In the genomic region with DNA sequence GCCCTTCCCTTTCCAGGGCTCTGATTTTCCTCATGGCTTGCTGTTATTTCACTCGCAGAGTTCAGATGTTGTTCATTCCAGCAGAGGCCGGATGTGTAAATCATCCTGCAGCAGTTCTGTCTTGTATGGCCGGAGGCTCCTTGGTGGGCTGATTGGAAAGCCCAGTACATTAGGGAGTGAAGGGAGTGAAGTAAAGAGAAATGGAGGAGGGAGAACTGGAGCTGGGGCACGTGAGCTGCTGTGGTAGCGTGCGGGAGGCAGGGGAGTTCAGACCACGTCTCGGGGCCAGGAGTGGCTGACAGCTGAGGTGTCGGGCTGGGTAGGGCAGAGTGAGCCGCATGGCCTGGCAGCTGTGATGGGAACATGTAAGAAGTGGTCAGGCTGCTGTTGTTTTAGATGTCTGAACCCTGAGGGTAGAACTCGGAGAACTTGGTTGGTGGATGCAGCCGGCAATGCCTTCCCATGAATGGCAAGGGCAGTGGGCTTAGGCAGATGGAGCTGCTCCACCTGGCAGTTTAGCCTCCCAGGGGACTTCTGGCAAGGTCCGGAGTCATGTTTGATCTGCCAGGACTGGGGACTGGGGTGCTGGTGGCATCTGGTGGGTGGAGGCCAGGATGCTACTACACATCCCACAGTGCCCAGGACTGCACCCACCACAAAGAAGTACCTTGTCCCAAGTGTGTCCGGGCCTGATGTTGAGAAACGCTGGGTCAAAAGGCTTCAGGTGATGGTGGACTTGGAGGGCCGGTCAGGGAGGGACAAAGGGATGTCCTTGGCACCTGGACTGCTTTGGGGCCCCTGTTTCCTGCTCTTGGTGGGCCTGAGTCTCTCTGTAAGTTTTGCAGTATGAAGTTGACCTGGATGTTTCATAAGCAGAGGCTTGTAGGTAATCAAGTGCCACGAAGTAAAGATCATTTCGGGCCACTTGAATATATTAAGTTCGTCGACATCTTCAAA, we compare ENCODE assay signal across 1 cellular context.
TF ChIP-seq lines count a peak whose summit lies in the region.

No MANE protein-coding gene starts in this region.

TF ChIP-seq in K562, 482 proteins besides CTCF, POLR2A, EP300 and RAD21:
- TF ChIP-seq ZNF324 (CRISPR knock-in tag; IDR thresholded peaks at IDR 0.05), result no peak
- no peak for TF ChIP-seq BRCA1 (IDR thresholded peaks at IDR 0.05)
- TF ChIP-seq BRCA1 (CRISPR knock-in tag; IDR thresholded peaks at IDR 0.05), result 0 out of 2 replicates have a peak, but pooled peaks have one; percentile 52
- no peak for TF ChIP-seq EP400 (IDR thresholded peaks at IDR 0.05)
- no peak for TF ChIP-seq FOXJ3 (CRISPR knock-in tag; IDR thresholded peaks at IDR 0.05)
- TF ChIP-seq HDAC8 (tag; IDR thresholded peaks at IDR 0.05), result no peak
- TF ChIP-seq, protein P1, sequence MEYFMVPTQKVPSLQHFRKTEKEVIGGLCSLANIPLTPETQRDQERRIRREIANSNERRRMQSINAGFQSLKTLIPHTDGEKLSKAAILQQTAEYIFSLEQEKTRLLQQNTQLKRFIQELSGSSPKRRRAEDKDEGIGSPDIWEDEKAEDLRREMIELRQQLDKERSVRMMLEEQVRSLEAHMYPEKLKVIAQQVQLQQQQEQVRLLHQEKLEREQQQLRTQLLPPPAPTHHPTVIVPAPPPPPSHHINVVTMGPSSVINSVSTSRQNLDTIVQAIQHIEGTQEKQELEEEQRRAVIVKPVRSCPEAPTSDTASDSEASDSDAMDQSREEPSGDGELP (CRISPR knock-in tag; IDR thresholded peaks at IDR 0.05; ENCODE audit: borderline replicate concordance), result 0 out of 2 replicates have a peak, but pooled peaks have one; percentile 18
- no peak for TF ChIP-seq SRSF3 (IDR thresholded peaks at IDR 0.05; ENCODE audit: insufficient read depth, low read length)
- TF ChIP-seq ERF (CRISPR knock-in tag; IDR thresholded peaks at IDR 0.05), result no peak
- no peak for TF ChIP-seq ZNF253 (CRISPR knock-in tag; conservative IDR thresholded peaks at IDR 0.05)
- TF ChIP-seq, protein P2, sequence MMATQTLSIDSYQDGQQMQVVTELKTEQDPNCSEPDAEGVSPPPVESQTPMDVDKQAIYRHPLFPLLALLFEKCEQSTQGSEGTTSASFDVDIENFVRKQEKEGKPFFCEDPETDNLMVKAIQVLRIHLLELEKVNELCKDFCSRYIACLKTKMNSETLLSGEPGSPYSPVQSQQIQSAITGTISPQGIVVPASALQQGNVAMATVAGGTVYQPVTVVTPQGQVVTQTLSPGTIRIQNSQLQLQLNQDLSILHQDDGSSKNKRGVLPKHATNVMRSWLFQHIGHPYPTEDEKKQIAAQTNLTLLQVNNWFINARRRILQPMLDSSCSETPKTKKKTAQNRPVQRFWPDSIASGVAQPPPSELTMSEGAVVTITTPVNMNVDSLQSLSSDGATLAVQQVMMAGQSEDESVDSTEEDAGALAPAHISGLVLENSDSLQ (IDR thresholded peaks at IDR 0.05), result no peak
- TF ChIP-seq, protein P3, sequence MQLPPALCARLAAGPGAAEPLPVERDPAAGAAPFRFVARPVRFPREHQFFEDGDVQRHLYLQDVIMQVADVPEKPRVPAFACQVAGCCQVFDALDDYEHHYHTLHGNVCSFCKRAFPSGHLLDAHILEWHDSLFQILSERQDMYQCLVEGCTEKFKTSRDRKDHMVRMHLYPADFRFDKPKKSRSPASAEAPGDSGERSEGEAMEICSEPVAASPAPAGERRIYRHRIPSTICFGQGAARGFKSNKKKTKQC (CRISPR knock-in tag; IDR thresholded peaks at IDR 0.05), result no peak
- TF ChIP-seq, protein P4, sequence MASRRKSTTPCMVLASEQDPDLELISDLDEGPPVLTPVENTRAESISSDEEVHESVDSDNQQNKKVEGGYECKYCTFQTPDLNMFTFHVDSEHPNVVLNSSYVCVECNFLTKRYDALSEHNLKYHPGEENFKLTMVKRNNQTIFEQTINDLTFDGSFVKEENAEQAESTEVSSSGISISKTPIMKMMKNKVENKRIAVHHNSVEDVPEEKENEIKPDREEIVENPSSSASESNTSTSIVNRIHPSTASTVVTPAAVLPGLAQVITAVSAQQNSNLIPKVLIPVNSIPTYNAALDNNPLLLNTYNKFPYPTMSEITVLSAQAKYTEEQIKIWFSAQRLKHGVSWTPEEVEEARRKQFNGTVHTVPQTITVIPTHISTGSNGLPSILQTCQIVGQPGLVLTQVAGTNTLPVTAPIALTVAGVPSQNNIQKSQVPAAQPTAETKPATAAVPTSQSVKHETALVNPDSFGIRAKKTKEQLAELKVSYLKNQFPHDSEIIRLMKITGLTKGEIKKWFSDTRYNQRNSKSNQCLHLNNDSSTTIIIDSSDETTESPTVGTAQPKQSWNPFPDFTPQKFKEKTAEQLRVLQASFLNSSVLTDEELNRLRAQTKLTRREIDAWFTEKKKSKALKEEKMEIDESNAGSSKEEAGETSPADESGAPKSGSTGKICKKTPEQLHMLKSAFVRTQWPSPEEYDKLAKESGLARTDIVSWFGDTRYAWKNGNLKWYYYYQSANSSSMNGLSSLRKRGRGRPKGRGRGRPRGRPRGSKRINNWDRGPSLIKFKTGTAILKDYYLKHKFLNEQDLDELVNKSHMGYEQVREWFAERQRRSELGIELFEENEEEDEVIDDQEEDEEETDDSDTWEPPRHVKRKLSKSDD (conservative IDR thresholded peaks at IDR 0.05; ENCODE audit: low read length), result no peak
- TF ChIP-seq YY1 (IDR thresholded peaks at IDR 0.05; ENCODE audit: borderline replicate concordance in 1 of 3, control insufficient read depth in 1 of 3, extremely low read depth in 1 of 3, insufficient read depth in 3 of 3, insufficient read length in 1 of 3, insufficient replicate concordance in 2 of 3, low read depth in 1 of 3, low read length in 2 of 3), result no peak
- no peak for TF ChIP-seq MEF2D (tag; conservative IDR thresholded peaks at IDR 0.05; ENCODE audit: low read depth)
